In the genomic region with DNA sequence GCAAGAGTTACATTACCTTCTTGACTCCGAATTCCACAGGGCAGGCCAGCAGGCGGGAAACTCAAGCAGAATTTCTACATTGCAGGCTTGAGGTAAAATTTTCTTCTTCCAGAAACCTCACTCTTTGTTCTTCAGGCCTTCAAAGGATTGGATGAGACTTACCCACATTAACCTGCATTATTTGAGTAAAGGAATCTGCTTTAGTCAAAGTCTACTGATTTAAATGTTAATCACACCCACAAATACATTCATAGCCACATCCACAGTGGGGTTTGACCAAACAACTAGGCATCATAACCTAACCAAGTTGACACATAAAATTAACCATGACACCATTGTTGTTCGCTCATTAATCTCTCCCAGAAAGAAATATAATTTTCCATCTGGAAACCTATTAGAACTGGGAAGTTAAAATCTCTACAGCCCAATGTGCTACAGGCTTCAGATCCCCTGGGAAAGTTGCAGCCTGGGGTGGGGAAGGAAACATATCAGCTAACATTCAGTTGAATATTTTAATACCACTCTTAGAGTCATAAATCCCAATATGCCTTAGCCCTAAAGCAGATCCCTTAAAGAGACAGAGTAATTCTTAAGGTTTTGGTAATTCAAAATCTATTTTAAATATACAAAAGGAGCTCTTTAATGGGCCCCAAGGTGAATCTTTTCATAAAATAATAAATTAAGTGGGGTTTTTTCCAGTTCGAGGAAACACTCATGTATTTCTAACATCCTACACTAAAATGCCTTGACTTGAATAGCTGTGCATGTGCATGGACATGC, we compare ENCODE assay signal across 2 cellular contexts.
TF ChIP-seq lines count a peak whose summit lies in the region.

No MANE protein-coding gene starts in this region.

TF ChIP-seq in IMR-90, 13 proteins besides CTCF, POLR2A, EP300 and RAD21:
- no peak for TF ChIP-seq RFX5 (IDR thresholded peaks at IDR 0.05; ENCODE audit: low read depth, low read length)
- TF ChIP-seq MXI1 (IDR thresholded peaks at IDR 0.05; ENCODE audit: borderline replicate concordance, low read depth, low read length) = no peak
- no peak for TF ChIP-seq MAZ (IDR thresholded peaks at IDR 0.05; ENCODE audit: borderline replicate concordance, low read depth, low read length)
- TF ChIP-seq, protein P1, sequence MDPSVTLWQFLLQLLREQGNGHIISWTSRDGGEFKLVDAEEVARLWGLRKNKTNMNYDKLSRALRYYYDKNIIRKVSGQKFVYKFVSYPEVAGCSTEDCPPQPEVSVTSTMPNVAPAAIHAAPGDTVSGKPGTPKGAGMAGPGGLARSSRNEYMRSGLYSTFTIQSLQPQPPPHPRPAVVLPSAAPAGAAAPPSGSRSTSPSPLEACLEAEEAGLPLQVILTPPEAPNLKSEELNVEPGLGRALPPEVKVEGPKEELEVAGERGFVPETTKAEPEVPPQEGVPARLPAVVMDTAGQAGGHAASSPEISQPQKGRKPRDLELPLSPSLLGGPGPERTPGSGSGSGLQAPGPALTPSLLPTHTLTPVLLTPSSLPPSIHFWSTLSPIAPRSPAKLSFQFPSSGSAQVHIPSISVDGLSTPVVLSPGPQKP (IDR thresholded peaks at IDR 0.05; ENCODE audit: borderline replicate concordance, low read depth, low read length) = no peak
- TF ChIP-seq BHLHE40 (IDR thresholded peaks at IDR 0.05; ENCODE audit: low read depth, low read length) = no peak
- no peak for TF ChIP-seq RCOR1 (IDR thresholded peaks at IDR 0.05; ENCODE audit: insufficient replicate concordance, low read length)
- TF ChIP-seq MAFK (IDR thresholded peaks at IDR 0.05; ENCODE audit: low read depth, low read length) = no peak
- TF ChIP-seq CEBPB (IDR thresholded peaks at IDR 0.05; ENCODE audit: low read depth, low read length) = no peak
- no peak for TF ChIP-seq NFE2L2 (IDR thresholded peaks at IDR 0.05; ENCODE audit: low read depth, low read length)
- no peak for TF ChIP-seq SMC3 (IDR thresholded peaks at IDR 0.05; ENCODE audit: low read depth, low read length)
- TF ChIP-seq, protein P2, sequence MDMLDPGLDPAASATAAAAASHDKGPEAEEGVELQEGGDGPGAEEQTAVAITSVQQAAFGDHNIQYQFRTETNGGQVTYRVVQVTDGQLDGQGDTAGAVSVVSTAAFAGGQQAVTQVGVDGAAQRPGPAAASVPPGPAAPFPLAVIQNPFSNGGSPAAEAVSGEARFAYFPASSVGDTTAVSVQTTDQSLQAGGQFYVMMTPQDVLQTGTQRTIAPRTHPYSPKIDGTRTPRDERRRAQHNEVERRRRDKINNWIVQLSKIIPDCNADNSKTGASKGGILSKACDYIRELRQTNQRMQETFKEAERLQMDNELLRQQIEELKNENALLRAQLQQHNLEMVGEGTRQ (IDR thresholded peaks at IDR 0.05; ENCODE audit: low read depth, low read length) = no peak
- no peak for TF ChIP-seq FOS (IDR thresholded peaks at IDR 0.05; ENCODE audit: low read depth, low read length)
- TF ChIP-seq CHD1 (IDR thresholded peaks at IDR 0.05; ENCODE audit: low read depth, low read length) = no peak
TF ChIP-seq in IMR-90: peak in this region for 0.

TF ChIP-seq in H1, 55 proteins besides CTCF, POLR2A, EP300 and RAD21:
- no peak for TF ChIP-seq GTF2F1 (IDR thresholded peaks at IDR 0.05; ENCODE audit: borderline replicate concordance, low read depth, low read length)
- TF ChIP-seq, protein P3, sequence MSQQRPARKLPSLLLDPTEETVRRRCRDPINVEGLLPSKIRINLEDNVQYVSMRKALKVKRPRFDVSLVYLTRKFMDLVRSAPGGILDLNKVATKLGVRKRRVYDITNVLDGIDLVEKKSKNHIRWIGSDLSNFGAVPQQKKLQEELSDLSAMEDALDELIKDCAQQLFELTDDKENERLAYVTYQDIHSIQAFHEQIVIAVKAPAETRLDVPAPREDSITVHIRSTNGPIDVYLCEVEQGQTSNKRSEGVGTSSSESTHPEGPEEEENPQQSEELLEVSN (IDR thresholded peaks at IDR 0.05) = peak; percentile 21; the same call in 1 of the 2 replicates
